ENCODE assay signal across 14 cellular contexts in the genomic region with DNA sequence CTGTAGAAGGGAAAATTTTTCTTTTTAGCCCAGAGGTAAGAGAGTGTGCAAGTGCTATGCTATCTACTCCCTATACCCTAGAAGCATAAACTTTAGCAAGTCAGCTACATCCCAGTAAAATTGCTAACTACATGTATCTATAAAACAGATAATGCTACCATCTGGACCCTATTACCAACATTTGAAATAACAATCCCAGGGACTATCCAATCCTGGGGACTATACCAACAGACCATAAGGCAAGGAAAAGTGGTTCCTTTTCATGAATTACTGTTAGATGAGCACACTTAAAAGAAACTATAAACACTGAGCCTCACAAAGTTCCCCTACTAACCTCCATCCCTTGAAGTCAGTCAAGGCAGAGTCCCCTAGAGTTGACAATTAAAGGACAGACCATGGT.
"Had no signal": no experiment of that assay in that cellular context is flagged by ENCODE, and none has a peak within 500 bp of the region (broad histone marks: within the 10 kb centered on the region; RNA-seq: fewer than 3 reads in every experiment).

No MANE protein-coding gene starts in this region.

- H3K4me1 ChIP-seq: adrenal gland, testis had no signal

- H3K27ac Mint-ChIP-seq: nephron; stimulated activated naive CD8-positive, alpha-beta T cell treated with anti-CD3 and anti-CD28 coated beads, Interleukin-15, amount 100 ng/mL, for 72 hours had no signal

- DNase-seq: activated CD4-positive, alpha-beta T cell treated with anti-CD3 and anti-CD28 coated beads, Interleukin-2, amount 50 U/mL, for 4 hours; activated naive CD4-positive, alpha-beta T cell treated with anti-CD3 and anti-CD28 coated beads, Interleukin-2, amount 50 U/mL, for 16 hours; activated T-cell treated with anti-CD3 and anti-CD28 coated beads, Interleukin-2, amount 50 U/mL, for 1 hour; adrenal gland; effector memory CD4-positive, alpha-beta T cell; glutamatergic neuron; occipital lobe; stimulated activated CD4-positive, alpha-beta T cell treated with anti-CD3 and anti-CD28 coated beads, Interleukin-12 subunit alpha, Interleukin-12 subunit beta, amount 100 ng/mL, for 4 hours; stimulated activated CD4-positive, alpha-beta T cell treated with anti-CD3 and anti-CD28 coated beads, Interleukin-4, amount 100 ng/mL, for 24 hours; stimulated activated naive CD8-positive, alpha-beta T cell treated with anti-CD3 and anti-CD28 coated beads, Interleukin-15, amount 100 ng/mL, for 72 hours; testis had no signal

- H3K27me3 ChIP-seq: adrenal gland, testis had no signal

- ATAC-seq: activated CD4-positive, CD25-positive, alpha-beta regulatory T cell treated with anti-CD3 and anti-CD28 coated beads, Interleukin-2, amount 50 U/mL, for 24 hours; sciatic nerve; stimulated activated naive CD8-positive, alpha-beta T cell treated with anti-CD3 and anti-CD28 coated beads, Interleukin-15, amount 100 ng/mL, for 72 hours had no signal

- H3K4me3 Mint-ChIP-seq: nephron; stimulated activated naive CD8-positive, alpha-beta T cell treated with anti-CD3 and anti-CD28 coated beads, Interleukin-15, amount 100 ng/mL, for 72 hours had no signal

- H3K36me3 ChIP-seq: adrenal gland had no signal

- H3K4me3 ChIP-seq: adrenal gland, testis had no signal

- H3K27ac ChIP-seq: adrenal gland, testis had no signal

- H3K4me1 Mint-ChIP-seq: nephron; stimulated activated naive CD8-positive, alpha-beta T cell treated with anti-CD3 and anti-CD28 coated beads, Interleukin-15, amount 100 ng/mL, for 72 hours had no signal

- H3K9me3 ChIP-seq: adrenal gland, testis had no signal

- H3K9me3 Mint-ChIP-seq: nephron had no signal

- H3K27me3 Mint-ChIP-seq: stimulated activated naive CD8-positive, alpha-beta T cell treated with anti-CD3 and anti-CD28 coated beads, Interleukin-15, amount 100 ng/mL, for 72 hours had no signal
